Comparison of ENCODE assay signal across 16 cellular contexts in the genomic region with DNA sequence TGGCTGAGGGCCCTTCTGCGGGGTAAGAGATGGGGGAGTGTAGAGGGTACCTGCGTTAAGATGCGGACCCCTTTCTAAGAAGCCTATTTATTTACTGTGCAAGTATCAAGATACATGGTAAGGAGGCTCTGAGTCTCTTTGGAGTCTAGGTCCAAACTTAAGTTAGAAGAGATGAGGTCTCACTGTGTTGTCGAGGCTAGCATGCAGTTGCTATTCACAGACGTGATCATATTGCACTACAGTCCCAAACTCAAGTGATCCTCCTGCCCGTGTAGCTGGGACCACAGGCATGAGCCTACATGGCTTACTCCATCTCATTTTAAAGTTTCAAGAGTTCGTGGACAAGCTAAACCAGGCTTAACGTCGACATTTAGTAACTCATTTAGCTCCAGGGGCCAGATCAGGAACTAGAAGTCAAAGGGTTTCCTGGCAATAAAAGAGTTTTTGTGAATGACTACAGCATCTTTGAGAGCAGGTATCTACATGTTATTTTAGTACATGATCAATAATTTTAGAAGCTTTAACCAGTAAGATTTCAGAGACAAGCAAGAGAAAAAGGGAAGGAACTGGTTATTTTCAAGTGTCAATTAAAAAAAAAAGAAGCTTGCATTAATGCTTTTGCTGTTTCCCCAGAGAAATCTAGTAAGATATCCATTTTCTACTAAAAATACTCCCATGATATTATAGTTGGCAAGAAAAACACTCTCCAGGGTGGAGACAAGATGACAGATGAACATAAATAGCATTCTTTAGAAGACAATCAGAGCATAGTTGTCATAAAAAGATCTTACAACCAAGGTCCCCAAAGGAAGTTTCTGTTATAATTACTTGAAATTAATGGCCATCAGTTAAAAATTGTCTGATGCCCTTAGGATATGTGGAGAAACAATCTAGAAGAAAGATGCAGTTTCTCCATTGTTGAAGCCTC.
DNase-seq lines count a peak whose midpoint lies in the region; ATAC-seq and TF ChIP-seq lines count a peak whose summit lies in the region.
"Had no signal": no experiment of that assay in that cellular context is flagged by ENCODE, and none has a peak within 500 bp of the region (broad histone marks: within the 10 kb centered on the region; RNA-seq: fewer than 3 reads in every experiment).

No MANE protein-coding gene starts in this region.

- H3K27ac Mint-ChIP-seq in endodermal cell (no peak overlapping the region), mesothelial cell of epicardium (peak overlapping the region; percentile 75)
- H3K27ac Mint-ChIP-seq: activated CD4-positive, alpha-beta T cell treated with anti-CD3 and anti-CD28 coated beads, Interleukin-2, amount 10 ng/mL, durations not matched to agents 24 days and 14 days; activated T-helper 1 cell treated with anti-CD3 and anti-CD28 coated beads, Interleukin-12 subunit alpha, Interleukin-12 subunit beta, Interleukin-2, Interleukin-4 antibody, amounts not matched to agents 30 ng/mL and 10 ng/mL and 1 ng/mL, durations not matched to agents 14 hours and 24 hours and 36 hours; T-cell had no signal

- TF ChIP-seq CTCF in Loucy (conservative IDR thresholded peaks at IDR 0.05; ENCODE audit: low read length) (no peak), endodermal cell (conservative IDR thresholded peaks at IDR 0.05) (no peak), mesothelial cell of epicardium (IDR thresholded peaks at IDR 0.05; ENCODE audit: unreplicated experiment) (no peak)

- ATAC-seq in HG03039 (IDR thresholded peaks at IDR 0.05; ENCODE audit: unreplicated experiment), result no peak
- no peak for ATAC-seq in GM18502 (IDR thresholded peaks at IDR 0.05; ENCODE audit: poor library complexity, unreplicated experiment)
- ATAC-seq: left lung, T-cell had no signal

- no peaks in the 10 kb centered on the region for H3F3A ChIP-seq in Loucy (ENCODE audit: low read depth)

- DNase-seq in AG08395 (ENCODE audit: low spot score) (peak; percentile 45), endodermal cell (peak; percentile 18), mesothelial cell of epicardium (ENCODE audit: low spot score in 2 of 2, unreplicated experiment in 2 of 2) (no peak), NCI-H1417 treated with DMSO at 0.1 percent for 48 hours (lab: John Stamatoyannopoulos, UW) (no peak)
- no peak for DNase-seq in stimulated activated naive CD4-positive, alpha-beta T cell (lab: John Stamatoyannopoulos, UW)
- DNase-seq: activated CD4-positive, alpha-beta T cell treated with anti-CD3 and anti-CD28 coated beads, Interleukin-2, amount 10 ng/mL, durations not matched to agents 24 days and 14 days; DMS79; dorsolateral prefrontal cortex; left lung; NCI-H2081 treated with DMSO at 0.1 percent for 48 hours; stimulated activated CD8-positive, alpha-beta memory T cell treated with anti-CD3 and anti-CD28 coated beads, Interleukin-4, amount 100 ng/mL, for 48 hours; T-cell had no signal

- no peaks in the 10 kb centered on the region for H3K9me2 ChIP-seq in Loucy (replicated peaks; ENCODE audit: low read depth, low read length)

- peak overlapping the region; percentile 2 for H3K4me3 ChIP-seq in Loucy (ENCODE audit: low read length, poor library complexity, severe bottlenecking)
- no peak overlapping the region for H3K4me3 ChIP-seq in endodermal cell (ENCODE audit: low read length)
- H3K4me3 ChIP-seq: dorsolateral prefrontal cortex had no signal

- H3K36me3 Mint-ChIP-seq in endodermal cell (ENCODE audit: low read depth) (peaks cover 41% of the 10 kb centered on the region), mesothelial cell of epicardium (no peaks in the 10 kb centered on the region)
- H3K36me3 Mint-ChIP-seq: T-cell had no signal

- no peak overlapping the region for H3K27ac ChIP-seq in endodermal cell (ENCODE audit: low read depth, low read length)

- peaks cover 53% of the 10 kb centered on the region for H3K79me2 ChIP-seq in Loucy (ENCODE audit: insufficient read depth, low read length)

- H3K36me3 ChIP-seq in Loucy (ENCODE audit: insufficient read depth, low read length), result no peaks in the 10 kb centered on the region
- peaks cover 45% of the 10 kb centered on the region for H3K36me3 ChIP-seq in endodermal cell (ENCODE audit: control insufficient read depth, insufficient read depth, low read length)

- peak overlapping the region; percentile 28 for H3K4me2 ChIP-seq in Loucy (ENCODE audit: low read depth, low read length, poor library complexity, severe bottlenecking)

- H3K27me3 Mint-ChIP-seq in endodermal cell (ENCODE audit: insufficient read depth) (no peaks in the 10 kb centered on the region), mesothelial cell of epicardium (ENCODE audit: low read depth) (no peaks in the 10 kb centered on the region)

- H3K4me1 Mint-ChIP-seq in endodermal cell (peaks cover 90% of the 10 kb centered on the region), mesothelial cell of epicardium (peaks cover 88% of the 10 kb centered on the region)
- H3K4me1 Mint-ChIP-seq: activated CD4-positive, alpha-beta T cell treated with anti-CD3 and anti-CD28 coated beads, Interleukin-2, amount 10 ng/mL, durations not matched to agents 24 days and 14 days; T-cell had no signal

- H3K4me1 ChIP-seq in Loucy (ENCODE audit: insufficient read depth, low read length, poor library complexity, severe bottlenecking) (peaks cover 84% of the 10 kb centered on the region), endodermal cell (ENCODE audit: control insufficient read depth, insufficient read depth, low read length) (peaks cover 41% of the 10 kb centered on the region)

- no peaks in the 10 kb centered on the region for H3K27me3 ChIP-seq in Loucy (ENCODE audit: insufficient read depth, low read length, poor library complexity, severe bottlenecking)
- H3K27me3 ChIP-seq in endodermal cell (ENCODE audit: control insufficient read depth, insufficient read depth, low read length, poor library complexity, severe bottlenecking), result no peaks in the 10 kb centered on the region
- H3K27me3 ChIP-seq: dorsolateral prefrontal cortex, left lung had no signal

- no peaks in the 10 kb centered on the region for H4K20me1 ChIP-seq in Loucy (ENCODE audit: insufficient read depth, low read length, poor library complexity, severe bottlenecking)

- no peak overlapping the region for H2AFZ ChIP-seq in Loucy (ENCODE audit: low read length)

- 93 to 96% methylated on average over 9 of the region's 9 CpGs for WGBS in endodermal cell (ENCODE audit: insufficient coverage in 1 of 2, insufficient read length in 1 of 2), 2 experiments

- H3K9me3 ChIP-seq in Loucy (ENCODE audit: insufficient read depth, low read depth, low read length) (no peaks in the 10 kb centered on the region), endodermal cell (ENCODE audit: control insufficient read depth, low read length) (no peaks in the 10 kb centered on the region)
- H3K9me3 ChIP-seq: left lung had no signal

- no peaks in the 10 kb centered on the region for H3K9me3 Mint-ChIP-seq in endodermal cell
- no peaks in the 10 kb centered on the region for H3K9me3 Mint-ChIP-seq in mesothelial cell of epicardium
- H3K9me3 Mint-ChIP-seq: activated CD4-positive, alpha-beta T cell treated with anti-CD3 and anti-CD28 coated beads, Interleukin-2, amount 10 ng/mL, durations not matched to agents 24 days and 14 days; activated T-helper 1 cell treated with anti-CD3 and anti-CD28 coated beads, Interleukin-12 subunit alpha, Interleukin-12 subunit beta, Interleukin-2, Interleukin-4 antibody, amounts not matched to agents 30 ng/mL and 10 ng/mL and 1 ng/mL, durations not matched to agents 14 hours and 24 hours and 36 hours; T-cell had no signal

- no peak overlapping the region for H3K4me3 Mint-ChIP-seq in endodermal cell
- H3K4me3 Mint-ChIP-seq in mesothelial cell of epicardium, result no peak overlapping the region
- H3K4me3 Mint-ChIP-seq: activated CD4-positive, alpha-beta T cell treated with anti-CD3 and anti-CD28 coated beads, Interleukin-2, amount 10 ng/mL, durations not matched to agents 24 days and 14 days; activated T-helper 1 cell treated with anti-CD3 and anti-CD28 coated beads, Interleukin-12 subunit alpha, Interleukin-12 subunit beta, Interleukin-2, Interleukin-4 antibody, amounts not matched to agents 30 ng/mL and 10 ng/mL and 1 ng/mL, durations not matched to agents 14 hours and 24 hours and 36 hours; T-cell had no signal

- peak overlapping the region; percentile 1 for H3K9ac ChIP-seq in Loucy (ENCODE audit: low read depth, low read length, poor library complexity, severe bottlenecking)
- no peak overlapping the region for H3K9ac ChIP-seq in endodermal cell (ENCODE audit: extremely low read depth, low read length, poor library complexity, severe bottlenecking)

Comparison
In these comparisons a context has a peak if more than half of its experiments do, and no peak if none do; other contexts are left out.
1. DNase-seq: peak in AG08395 (single experiment) and endodermal cell (single experiment); none in mesothelial cell of epicardium (0 of 2), NCI-H1417 treated with DMSO at 0.1 percent for 48 hours (single experiment) and stimulated activated naive CD4-positive, alpha-beta T cell (0 of 6).